Comparison of ENCODE assay signal across 25 cellular contexts in genomic region chr10:28954211-28954610, GRCh38.
"Had no signal": no experiment of that assay in that cellular context is flagged by ENCODE, and none has a peak within 500 bp of the region (broad histone marks: within the 10 kb centered on the region; RNA-seq: fewer than 3 reads in every experiment).

No MANE protein-coding gene starts in this region.

- DNase-seq: activated CD4-positive, alpha-beta memory T cell treated with anti-CD3 and anti-CD28 coated beads for 36 hours; activated CD4-positive, alpha-beta T cell treated with anti-CD3 and anti-CD28 coated beads, Interleukin-2, amount 10 ng/mL, durations not matched to agents 24 days and 14 days; activated CD4-positive, CD25-positive, alpha-beta regulatory T cell treated with anti-CD3 and anti-CD28 coated beads, Interleukin-2, amount 50 U/mL, for 72 hours; activated CD8-positive, alpha-beta memory T cell treated with anti-CD3 and anti-CD28 coated beads, Interleukin-2, amount 50 U/mL, for 48 hours; activated gamma-delta T cell treated with Interleukin-2 at 50 U/mL for 16 hours; activated T-cell treated with anti-CD3 and anti-CD28 coated beads, Interleukin-2, amount 50 U/mL, for 24 hours; anterior cingulate cortex; brain microvascular endothelial cell; endodermal cell; foreskin melanocyte; heart right ventricle; left ventricle myocardium superior; naive B cell; nephron progenitor cell; psoas muscle; right cardiac atrium; stimulated activated CD4-positive, alpha-beta T cell treated with anti-CD3 and anti-CD28 coated beads, Interleukin-4, amount 100 ng/mL, for 1 hour; stimulated activated naive CD8-positive, alpha-beta T cell treated with anti-CD3 and anti-CD28 coated beads, Interleukin-15, Interleukin-2, amounts not matched to agents 100 U/mL and 50 U/mL, for 24 hours; T-helper 2 cell; testis had no signal

- H3K36me3 ChIP-seq: brain microvascular endothelial cell, heart right ventricle, neutrophil had no signal

- H3K4me3 Mint-ChIP-seq: activated CD4-positive, alpha-beta memory T cell treated with anti-CD3 and anti-CD28 coated beads for 36 hours; activated CD4-positive, alpha-beta T cell treated with anti-CD3 and anti-CD28 coated beads, Interleukin-2, amount 10 ng/mL, durations not matched to agents 24 days and 14 days; activated naive CD4-positive, alpha-beta T cell treated with anti-CD3 and anti-CD28 coated beads, Interleukin-2, amount 50 U/mL, for 24 hours; activated T-cell treated with anti-CD3 and anti-CD28 coated beads, Interleukin-2, amount 50 U/mL, for 24 hours; dendritic cell treated with granulocyte-macrophage colony-stimulating factor and Interleukin-4, amounts not matched to agents 40 ng/mL and 50 ng/mL, for 4 days; endodermal cell; naive B cell; nephron progenitor cell had no signal

- FAIRE-seq: urothelium cell line had no signal

- H3K4me3 ChIP-seq: heart right ventricle, psoas muscle, testis had no signal

- H3K27ac Mint-ChIP-seq: activated CD4-positive, alpha-beta memory T cell treated with anti-CD3 and anti-CD28 coated beads for 36 hours; activated CD4-positive, alpha-beta T cell treated with anti-CD3 and anti-CD28 coated beads, Interleukin-2, amount 10 ng/mL, durations not matched to agents 24 days and 14 days; activated naive CD4-positive, alpha-beta T cell treated with anti-CD3 and anti-CD28 coated beads, Interleukin-2, amount 50 U/mL, for 24 hours; activated T-cell treated with anti-CD3 and anti-CD28 coated beads, Interleukin-2, amount 50 U/mL, for 24 hours; dendritic cell treated with granulocyte-macrophage colony-stimulating factor and Interleukin-4, amounts not matched to agents 40 ng/mL and 50 ng/mL, for 4 days; endodermal cell; naive B cell; nephron progenitor cell had no signal

- H3K36me3 Mint-ChIP-seq: activated CD4-positive, alpha-beta memory T cell treated with anti-CD3 and anti-CD28 coated beads for 36 hours; activated naive CD4-positive, alpha-beta T cell treated with anti-CD3 and anti-CD28 coated beads, Interleukin-2, amount 50 U/mL, for 24 hours; naive B cell had no signal

- ATAC-seq: esophagus mucosa; heart right ventricle; left ventricle myocardium superior; psoas muscle; right cardiac atrium; stimulated activated naive CD8-positive, alpha-beta T cell treated with anti-CD3 and anti-CD28 coated beads, Interleukin-15, Interleukin-2, amounts not matched to agents 100 U/mL and 50 U/mL, for 24 hours had no signal

- H3K27me3 ChIP-seq: brain microvascular endothelial cell, heart right ventricle, testis had no signal

- H3K9me3 ChIP-seq: neutrophil, psoas muscle, testis had no signal

- H3K4me1 Mint-ChIP-seq: activated CD4-positive, alpha-beta T cell treated with anti-CD3 and anti-CD28 coated beads, Interleukin-2, amount 10 ng/mL, durations not matched to agents 24 days and 14 days; activated naive CD4-positive, alpha-beta T cell treated with anti-CD3 and anti-CD28 coated beads, Interleukin-2, amount 50 U/mL, for 24 hours; naive B cell had no signal

- H3K27ac ChIP-seq: brain microvascular endothelial cell, heart right ventricle, neutrophil, psoas muscle, testis had no signal

- H3K27me3 Mint-ChIP-seq: dendritic cell treated with granulocyte-macrophage colony-stimulating factor and Interleukin-4, amounts not matched to agents 40 ng/mL and 50 ng/mL, for 4 days had no signal

- H3K4me1 ChIP-seq: heart right ventricle, psoas muscle, testis had no signal

- H3K9me3 Mint-ChIP-seq: activated CD4-positive, alpha-beta T cell treated with anti-CD3 and anti-CD28 coated beads, Interleukin-2, amount 10 ng/mL, durations not matched to agents 24 days and 14 days had no signal
